In the genomic region with DNA sequence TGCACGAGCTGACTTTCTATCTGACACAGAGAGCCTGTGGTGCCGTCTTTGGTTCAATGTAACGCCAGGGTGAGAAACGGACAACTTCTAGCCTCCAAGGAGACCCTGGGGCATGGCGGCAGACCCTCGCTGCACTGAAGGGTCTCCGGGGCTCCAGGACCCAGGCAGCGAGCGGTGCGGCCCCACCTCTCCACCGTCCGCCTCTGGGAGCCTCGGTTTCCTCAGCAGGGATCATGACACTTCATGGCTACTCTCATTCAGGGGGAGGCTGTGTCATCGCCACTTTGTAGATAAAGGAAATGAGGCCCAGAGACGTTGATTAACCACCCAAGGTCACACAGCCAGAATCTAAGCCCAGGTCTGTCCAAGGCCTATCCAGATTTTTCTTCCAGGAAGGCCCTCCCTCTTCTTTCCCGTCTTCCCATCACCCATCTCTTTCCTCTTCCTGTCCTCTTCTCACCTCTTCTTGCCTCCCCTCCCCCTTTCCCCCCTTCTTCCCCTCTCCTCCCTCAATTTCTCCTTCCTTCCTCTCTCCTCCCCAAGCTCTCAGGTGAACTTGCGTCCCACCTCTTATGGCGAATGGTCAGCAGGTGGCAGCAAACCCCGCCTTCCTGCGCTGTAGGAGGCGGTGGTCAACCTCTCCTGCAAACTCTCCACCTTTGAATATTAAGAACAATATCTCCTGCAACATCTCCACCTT, we compare ENCODE assay signal across 12 cellular contexts.
DNase-seq lines count a peak whose midpoint lies in the region; ATAC-seq, FAIRE-seq and TF ChIP-seq lines count a peak whose summit lies in the region.
"Had no signal": no experiment of that assay in that cellular context is flagged by ENCODE, and none has a peak within 500 bp of the region (broad histone marks: within the 10 kb centered on the region; RNA-seq: fewer than 3 reads in every experiment).

No MANE protein-coding gene starts in this region.

- no peak overlapping the region for H4K5ac ChIP-seq in H1 (ENCODE audit: insufficient read length, low read depth, low read length)

- no peak for TF ChIP-seq CTCF in activated CD8-positive, alpha-beta T cell treated with anti-CD3 and anti-CD28 coated beads for 36 hours (IDR thresholded peaks at IDR 0.05)
- TF ChIP-seq CTCF in NB4 (IDR thresholded peaks at IDR 0.05; ENCODE audit: low read depth, low read length) (peak; percentile 25), H1 (IDR thresholded peaks at IDR 0.05; ENCODE audit: control extremely low read depth in 1 of 3, insufficient read depth in 1 of 3, low read depth in 1 of 3, low read length in 3 of 3) (peak in 2 of 3 experiments; percentile 14 to 46; a peak in 2 of 4 replicates), lower lobe of right lung (IDR thresholded peaks at IDR 0.05) (no peak)

- no peaks in the 10 kb centered on the region for H3K23me2 ChIP-seq in H1 (ENCODE audit: low read depth, low read length)

- POLR2A ChIA-PET in activated CD8-positive, alpha-beta T cell treated with anti-CD3 and anti-CD28 coated beads for 36 hours (lab: Charles Lee) = no interaction called here
- POLR2A ChIA-PET in activated CD8-positive, alpha-beta T cell treated with anti-CD3 and anti-CD28 coated beads, Interleukin-2, amount 10 ng/mL, durations not matched to agents 7 days and 5 days (lab: Charles Lee) = no interaction called here
- POLR2A ChIA-PET in H1 (lab: Charles Lee; ENCODE audit: partially characterized antibody) = no interaction called here

- no peak overlapping the region for H2AFZ ChIP-seq in H1 (ENCODE audit: low read length)

- H3K27ac Mint-ChIP-seq in activated CD8-positive, alpha-beta T cell treated with anti-CD3 and anti-CD28 coated beads for 36 hours = no peak overlapping the region
- H3K27ac Mint-ChIP-seq in activated CD8-positive, alpha-beta T cell treated with anti-CD3 and anti-CD28 coated beads, Interleukin-2, amount 10 ng/mL, durations not matched to agents 7 days and 5 days = no peak overlapping the region
- H3K27ac Mint-ChIP-seq: activated CD8-positive, alpha-beta memory T cell treated with anti-CD3 and anti-CD28 coated beads, Interleukin-2, amount 10 ng/mL, durations not matched to agents 7 days and 5 days; B cell had no signal

- no peak overlapping the region for H2BK15ac ChIP-seq in H1 (ENCODE audit: low read length)

- H3K4me1 ChIP-seq in H1 (replicated peaks in 1 of 4; ENCODE audit: control insufficient read depth in 3 of 4, insufficient read depth in 4 of 4, low read length in 3 of 4) = peaks cover 0 to 4% (median 0%) of the 10 kb centered on the region in 4 experiments; a peak in 1 of 7 replicates
- H3K4me1 ChIP-seq in small intestine (ENCODE audit: control insufficient read depth in 2 of 2, insufficient read depth in 1 of 2, low read depth in 1 of 2, low read length in 1 of 2) = peaks cover 0 to 2% of the 10 kb centered on the region in 2 donors
- H3K4me1 ChIP-seq in lower lobe of right lung = no peaks in the 10 kb centered on the region

- no peak for ATAC-seq in activated CD8-positive, alpha-beta T cell treated with anti-CD3 and anti-CD28 coated beads for 36 hours
- no peak for ATAC-seq in activated CD8-positive, alpha-beta T cell treated with anti-CD3 and anti-CD28 coated beads, Interleukin-2, amount 10 ng/mL, durations not matched to agents 7 days and 5 days
- ATAC-seq in HG03039 (IDR thresholded peaks at IDR 0.05; ENCODE audit: unreplicated experiment) (no peak), lower lobe of right lung (no peak)
- ATAC-seq: activated CD8-positive, alpha-beta memory T cell treated with anti-CD3 and anti-CD28 coated beads, Interleukin-2, amount 10 ng/mL, durations not matched to agents 7 days and 5 days had no signal

- no peaks in the 10 kb centered on the region for H3K79me2 ChIP-seq in H1 (ENCODE audit: control insufficient read depth in 1 of 2, insufficient read depth in 2 of 2, low read length in 2 of 2)

- intact Hi-C loops in activated CD8-positive, alpha-beta T cell treated with anti-CD3 and anti-CD28 coated beads for 36 hours (cut with micrococcal nuclease) = no loop called here
- intact Hi-C loops in lower lobe of right lung (cut with DNase I) = no loop called here

- no peak overlapping the region; the same call in 1 of the 2 replicates for H4K8ac ChIP-seq in H1 (ENCODE audit: extremely low read depth, insufficient read depth, low read length)

- no peak overlapping the region for H2BK20ac ChIP-seq in H1 (ENCODE audit: low read length)

- peak; percentile 29 for DNase-seq in activated CD8-positive, alpha-beta T cell treated with anti-CD3 and anti-CD28 coated beads for 36 hours
- DNase-seq in activated CD8-positive, alpha-beta T cell treated with anti-CD3 and anti-CD28 coated beads, Interleukin-2, amount 10 ng/mL, durations not matched to agents 7 days and 5 days = no peak
- DNase-seq in NB4 (ENCODE audit: low read depth) (no peak), H1 (ENCODE audit: low read depth in 1 of 2, low spot score in 2 of 2) (peak in 1 of 2 experiments; percentile 17), small intestine (peak; percentile 19), GOT3 (lab: John Stamatoyannopoulos, UW) (no peak), lower lobe of right lung (no peak)
- DNase-seq: activated CD8-positive, alpha-beta memory T cell treated with anti-CD3 and anti-CD28 coated beads, Interleukin-2, amount 10 ng/mL, durations not matched to agents 7 days and 5 days; aorta had no signal

- H2BK5ac ChIP-seq in H1 (ENCODE audit: low read depth, low read length) = no peak overlapping the region

- no peaks in the 10 kb centered on the region for H3K9me3 Mint-ChIP-seq in activated CD8-positive, alpha-beta T cell treated with anti-CD3 and anti-CD28 coated beads for 36 hours
- H3K9me3 Mint-ChIP-seq in activated CD8-positive, alpha-beta T cell treated with anti-CD3 and anti-CD28 coated beads, Interleukin-2, amount 10 ng/mL, durations not matched to agents 7 days and 5 days (ENCODE audit: insufficient read depth) = no peaks in the 10 kb centered on the region

- H3K4me3 ChIP-seq in NB4 (ENCODE audit: low read depth, low read length) (no peak overlapping the region), H1 (ENCODE audit: extremely low read depth in 1 of 4, insufficient read depth in 2 of 4, low read depth in 3 of 4, low read length in 4 of 4) (no peak overlapping the region), small intestine (ENCODE audit: low read depth in 1 of 2, low read length in 2 of 2) (no peak overlapping the region), lower lobe of right lung (no peak overlapping the region)
- H3K4me3 ChIP-seq: skin epidermis had no signal

- TF ChIP-seq POLR2A in NB4 (IDR thresholded peaks at IDR 0.05; ENCODE audit: extremely low read depth, insufficient read length) (no peak), H1 (IDR thresholded peaks at IDR 0.05; ENCODE audit: control extremely low read depth in 1 of 2, low read depth in 2 of 2, low read length in 2 of 2) (no peak)

- no peak for FAIRE-seq in H1 (lab: Jason Lieb, UNC)
- no peak for FAIRE-seq in small intestine (lab: Jason Lieb, UNC)

- H3K36me3 ChIP-seq in H1 (ENCODE audit: control insufficient read depth in 2 of 4, insufficient read depth in 4 of 4, low read length in 3 of 4) (no peaks in the 10 kb centered on the region), small intestine (ENCODE audit: control insufficient read depth in 2 of 2, insufficient read depth in 2 of 2, low read length in 2 of 2) (no peaks in the 10 kb centered on the region), lower lobe of right lung (no peaks in the 10 kb centered on the region)

- no peak overlapping the region for H3K4me2 ChIP-seq in H1 (ENCODE audit: insufficient read depth in 1 of 2, low read depth in 2 of 2, low read length in 2 of 2)

- TF ChIP-seq EP300 in H1 (IDR thresholded peaks at IDR 0.05; ENCODE audit: borderline replicate concordance in 1 of 2, low read depth in 2 of 2, low read length in 2 of 2) = no peak

- WGBS in H1 (ENCODE audit: extremely low coverage in 1 of 2, insufficient coverage in 1 of 2, insufficient read length in 1 of 2, insufficient replicate concordance in 2 of 2, low coverage in 1 of 2, low lambda C conversion rate in 2 of 2, missing lambda C conversion rate in 1 of 2), 2 experiments = 74% methylated on average over 20 of the region's 21 CpGs; no CpG with 5 or more reads in 1 of the 2 experiments
- WGBS in small intestine, 3 donors = 59 to 62% (median 61%) methylated on average over 21 of the region's 21 CpGs

- H3K14ac ChIP-seq in H1 (ENCODE audit: insufficient read length) = no peak overlapping the region

- H3K9me3 ChIP-seq in H1 (ENCODE audit: insufficient read depth in 2 of 2, low read depth in 1 of 2, low read length in 1 of 2) (peaks cover 39 to 83% of the 10 kb centered on the region in 2 experiments), small intestine (ENCODE audit: control insufficient read depth, low read depth) (no peaks in the 10 kb centered on the region), lower lobe of right lung (no peaks in the 10 kb centered on the region)

- no peak overlapping the region for H3K23ac ChIP-seq in H1 (ENCODE audit: insufficient read length)

- H2AK5ac ChIP-seq in H1 (ENCODE audit: low read depth, low read length) = no peak overlapping the region

- H3K79me1 ChIP-seq in H1 (ENCODE audit: low read depth, low read length) = no peaks in the 10 kb centered on the region

- no peak overlapping the region for H4K91ac ChIP-seq in H1 (replicated peaks; ENCODE audit: insufficient read length, low read length)

- no peak overlapping the region for H3K18ac ChIP-seq in H1 (ENCODE audit: extremely low read depth, low read length)

- CTCF ChIA-PET in activated CD8-positive, alpha-beta T cell treated with anti-CD3 and anti-CD28 coated beads for 36 hours (lab: Charles Lee) = no interaction called here
- CTCF ChIA-PET in activated CD8-positive, alpha-beta T cell treated with anti-CD3 and anti-CD28 coated beads, Interleukin-2, amount 10 ng/mL, durations not matched to agents 7 days and 5 days (lab: Charles Lee) = no interaction called here
- CTCF ChIA-PET in H1 (lab: Charles Lee; ENCODE audit: partially characterized antibody) = no interaction called here

- H3K56ac ChIP-seq in H1 (replicated peaks; ENCODE audit: insufficient read length, low read depth, low read length) = no peak overlapping the region

- H3K36me3 Mint-ChIP-seq in activated CD8-positive, alpha-beta T cell treated with anti-CD3 and anti-CD28 coated beads for 36 hours (ENCODE audit: low read depth) = no peaks in the 10 kb centered on the region
- H3K36me3 Mint-ChIP-seq in activated CD8-positive, alpha-beta T cell treated with anti-CD3 and anti-CD28 coated beads, Interleukin-2, amount 10 ng/mL, durations not matched to agents 7 days and 5 days (ENCODE audit: low read depth) = no peaks in the 10 kb centered on the region
- H3K36me3 Mint-ChIP-seq: activated CD8-positive, alpha-beta memory T cell treated with anti-CD3 and anti-CD28 coated beads, Interleukin-2, amount 10 ng/mL, durations not matched to agents 7 days and 5 days had no signal

- no peak overlapping the region for H3K9ac ChIP-seq in H1 (replicated peaks in 1 of 4; ENCODE audit: extremely low read depth in 1 of 4, low read depth in 3 of 4, low read length in 3 of 4)

- peak; percentile 21 to 39; a peak in 2 of 4 replicates for TF ChIP-seq RAD21 in H1 (IDR thresholded peaks at IDR 0.05 in 1 of 2, conservative IDR thresholded peaks at IDR 0.05 in 1 of 2; ENCODE audit: low read depth in 2 of 2, low read length in 2 of 2)

- no peak overlapping the region for H2BK120ac ChIP-seq in H1 (replicated peaks; ENCODE audit: low read depth, low read length)

- no peaks in the 10 kb centered on the region for H3K27me3 Mint-ChIP-seq in activated CD8-positive, alpha-beta T cell treated with anti-CD3 and anti-CD28 coated beads for 36 hours
- no peaks in the 10 kb centered on the region for H3K27me3 Mint-ChIP-seq in activated CD8-positive, alpha-beta T cell treated with anti-CD3 and anti-CD28 coated beads, Interleukin-2, amount 10 ng/mL, durations not matched to agents 7 days and 5 days (ENCODE audit: low read depth)
- H3K27me3 Mint-ChIP-seq: activated CD8-positive, alpha-beta memory T cell treated with anti-CD3 and anti-CD28 coated beads, Interleukin-2, amount 10 ng/mL, durations not matched to agents 7 days and 5 days had no signal

- H3K27ac ChIP-seq in H1 (ENCODE audit: low read depth, low read length) (no peak overlapping the region), small intestine (ENCODE audit: low read depth in 1 of 2, low read length in 1 of 2) (no peak overlapping the region), lower lobe of right lung (no peak overlapping the region)
- H3K27ac ChIP-seq: skin epidermis had no signal

- H2BK12ac ChIP-seq in H1 (ENCODE audit: low read depth, low read length) = no peak overlapping the region

- no peak overlapping the region for H3K4ac ChIP-seq in H1 (replicated peaks; ENCODE audit: insufficient read length, low read depth, low read length)

- H3K27me3 ChIP-seq in H1 (replicated peaks in 1 of 4; ENCODE audit: control insufficient read depth in 3 of 4, extremely low read depth in 1 of 4, insufficient read depth in 3 of 4, low read length in 3 of 4) = no peaks in the 10 kb centered on the region
- peaks cover 0 to 2% of the 10 kb centered on the region in 2 donors for H3K27me3 ChIP-seq in small intestine (ENCODE audit: control insufficient read depth in 2 of 2, insufficient read depth in 2 of 2, low read length in 2 of 2)
- peaks cover 12% of the 10 kb centered on the region for H3K27me3 ChIP-seq in lower lobe of right lung (ENCODE audit: low read depth)

- H4K20me1 ChIP-seq in H1 (replicated peaks in 1 of 2; ENCODE audit: control insufficient read depth in 1 of 2, insufficient read depth in 2 of 2, low read length in 2 of 2) = peaks cover 0 to 1% of the 10 kb centered on the region in 2 experiments

- no peaks in the 10 kb centered on the region for H3K4me1 Mint-ChIP-seq in activated CD8-positive, alpha-beta T cell treated with anti-CD3 and anti-CD28 coated beads for 36 hours (ENCODE audit: low read depth)
- no peaks in the 10 kb centered on the region for H3K4me1 Mint-ChIP-seq in activated CD8-positive, alpha-beta T cell treated with anti-CD3 and anti-CD28 coated beads, Interleukin-2, amount 10 ng/mL, durations not matched to agents 7 days and 5 days (ENCODE audit: low read depth)
- H3K4me1 Mint-ChIP-seq: activated CD8-positive, alpha-beta memory T cell treated with anti-CD3 and anti-CD28 coated beads, Interleukin-2, amount 10 ng/mL, durations not matched to agents 7 days and 5 days; B cell had no signal

- H3K4me3 Mint-ChIP-seq in activated CD8-positive, alpha-beta T cell treated with anti-CD3 and anti-CD28 coated beads for 36 hours = no peak overlapping the region
- H3K4me3 Mint-ChIP-seq in activated CD8-positive, alpha-beta T cell treated with anti-CD3 and anti-CD28 coated beads, Interleukin-2, amount 10 ng/mL, durations not matched to agents 7 days and 5 days = no peak overlapping the region
- H3K4me3 Mint-ChIP-seq: activated CD8-positive, alpha-beta memory T cell treated with anti-CD3 and anti-CD28 coated beads, Interleukin-2, amount 10 ng/mL, durations not matched to agents 7 days and 5 days; B cell had no signal

Comparison
In these comparisons a context has a peak if more than half of its experiments do, and no peak if none do; other contexts are left out.
1. DNase-seq: peak in activated CD8-positive, alpha-beta T cell treated with anti-CD3 and anti-CD28 coated beads for 36 hours (single experiment) and small intestine (single experiment); none in activated CD8-positive, alpha-beta T cell treated with anti-CD3 and anti-CD28 coated beads, Interleukin-2, amount 10 ng/mL, durations not matched to agents 7 days and 5 days (single experiment), NB4 (single experiment), GOT3 (single experiment) and lower lobe of right lung (single experiment).
2. CTCF ChIP-seq: peak in NB4 (single experiment) and H1 (2 of 3); none in activated CD8-positive, alpha-beta T cell treated with anti-CD3 and anti-CD28 coated beads for 36 hours (single experiment) and lower lobe of right lung (single experiment).